ENCODE assay signal across 8 cellular contexts in the genomic region with DNA sequence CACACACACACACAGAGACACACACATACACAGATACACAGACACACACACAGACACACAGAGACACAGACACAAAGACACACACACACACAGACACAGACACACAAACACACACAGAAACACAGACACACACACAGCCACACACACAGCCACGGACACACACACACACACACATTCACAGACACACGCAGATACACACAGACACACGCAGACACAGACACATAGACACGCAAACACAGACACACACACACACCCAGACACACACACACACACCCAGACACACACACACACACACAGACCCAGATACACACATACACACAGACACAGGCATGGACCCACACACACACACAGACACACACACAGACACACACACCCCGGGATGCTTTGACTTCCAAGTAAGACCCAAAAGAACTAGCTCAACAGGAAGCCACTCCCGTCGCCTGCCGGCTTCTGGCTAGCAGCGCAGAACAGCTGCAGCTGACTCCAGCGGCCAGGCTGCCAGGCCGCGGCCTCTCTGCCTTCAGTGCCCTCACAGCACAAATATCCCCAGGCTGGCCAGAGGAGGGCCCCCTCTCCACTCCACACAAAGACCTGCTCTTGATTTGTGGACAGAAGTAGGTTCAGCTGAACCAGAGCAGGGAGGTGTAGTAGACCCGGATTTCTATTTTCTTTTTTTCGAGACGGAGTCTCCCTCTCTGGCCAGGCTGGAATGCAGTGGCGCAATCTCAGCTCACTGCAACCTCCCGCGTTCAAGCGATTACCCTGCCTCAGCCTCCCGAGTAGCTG. TPM values are rescaled to one million over a fixed set of nuclear protein-coding genes. Genes with fewer than 3 reads are reported as not detected.
A peak's percentile ranks its signal among the peaks of the same experiment; 100 is the strongest.
DNase-seq lines count a peak whose midpoint lies in the region; ATAC-seq and TF ChIP-seq lines count a peak whose summit lies in the region.

No MANE protein-coding gene starts in this region.

- no peak overlapping the region for H3K4me3 Mint-ChIP-seq in WTC11

- no peaks in the 10 kb centered on the region for H3K36me3 Mint-ChIP-seq in WTC11

- H3K9me3 Mint-ChIP-seq in WTC11: no peaks in the 10 kb centered on the region

- POLR2A ChIA-PET in WTC11 (lab: Charles Lee): interaction anchor here (0.7 to 2.1 kb wide), 9 partner anchors 9 to 64 kb away, joined by 3 to 12 read pairs (median 5); a partner anchor contains a TSS

- peak overlapping the region in 10 of 11 experiments; percentile 49 to 71 (median 65); a peak in 20 of 22 replicates for H3K27ac ChIP-seq in BLaER1 treated with 17β-estradiol and CSF1 and Interleukin-3, amounts not matched to agents 10 nM and 100 nM

- H3K27me3 ChIP-seq in BLaER1 treated with 17β-estradiol and CSF1 and Interleukin-3, amounts not matched to agents 10 nM and 100 nM: no peaks in the 10 kb centered on the region
- H3K27me3 ChIP-seq in HAP-1 (ENCODE audit: low read depth) (no peaks in the 10 kb centered on the region), kidney epithelial cell (ENCODE audit: control insufficient read depth, insufficient read depth, low read length) (no peaks in the 10 kb centered on the region)

- H3K27ac Mint-ChIP-seq in WTC11: no peak overlapping the region

- no peaks in the 10 kb centered on the region for H3K9me3 ChIP-seq in BLaER1 treated with 17β-estradiol and CSF1 and Interleukin-3, amounts not matched to agents 10 nM and 100 nM (replicated peaks in 1 of 11)
- no peaks in the 10 kb centered on the region for H3K9me3 ChIP-seq in HAP-1

- TF ChIP-seq CTCF in WTC11 (IDR thresholded peaks at IDR 0.05) (peak; percentile 68), kidney epithelial cell (IDR thresholded peaks at IDR 0.05; ENCODE audit: insufficient read depth, low read length, poor library complexity, severe bottlenecking) (peak; percentile 81)

- peak overlapping the region; percentile 21 to 66 (median 49); a peak in 20 of 22 replicates for H3K9ac ChIP-seq in BLaER1 treated with 17β-estradiol and CSF1 and Interleukin-3, amounts not matched to agents 10 nM and 100 nM

- H3K4me2 ChIP-seq in BLaER1 treated with 17β-estradiol and CSF1 and Interleukin-3, amounts not matched to agents 10 nM and 100 nM: peak overlapping the region; percentile 52 to 78 (median 71)

- no peak overlapping the region for H3K4me3 ChIP-seq in BLaER1 treated with 17β-estradiol and CSF1 and Interleukin-3, amounts not matched to agents 10 nM and 100 nM
- no peak overlapping the region for H3K4me3 ChIP-seq in HAP-1
- no peak overlapping the region for H3K4me3 ChIP-seq in kidney epithelial cell (ENCODE audit: low read depth, low read length)

- peaks cover 5% of the 10 kb centered on the region; the same call in 1 of the 2 replicates for H3K27me3 Mint-ChIP-seq in WTC11 (ENCODE audit: low read depth)

- in situ Hi-C loops in HAP-1 (cut with MboI; ENCODE audit: low sequenced_read_pairs): no loop called here

- DNase-seq in HAP-1 (ENCODE audit: low spot score in 2 of 2) (peak; percentile 73 to 87), NCI-H345 (lab: John Stamatoyannopoulos, UW) (peak; percentile 46), WTC11 (ENCODE audit: low spot score) (peak; percentile 90), kidney epithelial cell (ENCODE audit: low read depth) (peak; percentile 75)
- peak; percentile 69 for DNase-seq in central memory CD4-positive, alpha-beta T cell
- DNase-seq in stimulated activated CD4-positive, alpha-beta T cell treated with anti-CD3 and anti-CD28 coated beads, Interleukin-12 subunit alpha, Interleukin-12 subunit beta, amount 100 ng/mL, for 24 hours (ENCODE audit: low read depth in 2 of 2): peak; percentile 44 to 67

- CTCF ChIA-PET in WTC11 (lab: Charles Lee): interaction anchor here (0.6 to 2.7 kb wide), 51 partner anchors 9 to 342 kb away, joined by 3 to 49 read pairs (median 4); a partner anchor contains a TSS

- ATAC-seq in WTC11 (peak; percentile 94), HG03025 (IDR thresholded peaks at IDR 0.05; ENCODE audit: low FRiP score, unreplicated experiment) (no peak)

- H3K4me1 ChIP-seq in BLaER1 treated with 17β-estradiol and CSF1 and Interleukin-3, amounts not matched to agents 10 nM and 100 nM: peaks cover 18 to 31% (median 24%) of the 10 kb centered on the region in 10 experiments
- H3K4me1 ChIP-seq in HAP-1: no peaks in the 10 kb centered on the region

- H3K4me1 Mint-ChIP-seq in WTC11: peaks cover 10% of the 10 kb centered on the region

- no peaks in the 10 kb centered on the region for H4K20me1 ChIP-seq in BLaER1 treated with 17β-estradiol and CSF1 and Interleukin-3, amounts not matched to agents 10 nM and 100 nM

- no peaks in the 10 kb centered on the region for H3K36me3 ChIP-seq in BLaER1 treated with 17β-estradiol and CSF1 and Interleukin-3, amounts not matched to agents 10 nM and 100 nM
- H3K36me3 ChIP-seq in HAP-1 (replicated peaks) (no peaks in the 10 kb centered on the region), kidney epithelial cell (ENCODE audit: control insufficient read depth, insufficient read depth, low read length) (no peaks in the 10 kb centered on the region)

TF ChIP-seq in WTC11, 78 proteins besides CTCF, POLR2A, EP300 and RAD21 (continues in another document):
- peak; percentile 40; the same call in 1 of the 2 replicates for TF ChIP-seq NFE2L1 (CRISPR knock-in tag; IDR thresholded peaks at IDR 0.05)
- no peak for TF ChIP-seq NR1H2 (CRISPR knock-in tag; IDR thresholded peaks at IDR 0.05)
- TF ChIP-seq EMX1 (CRISPR knock-in tag; IDR thresholded peaks at IDR 0.05): no peak
- TF ChIP-seq, protein P1, sequence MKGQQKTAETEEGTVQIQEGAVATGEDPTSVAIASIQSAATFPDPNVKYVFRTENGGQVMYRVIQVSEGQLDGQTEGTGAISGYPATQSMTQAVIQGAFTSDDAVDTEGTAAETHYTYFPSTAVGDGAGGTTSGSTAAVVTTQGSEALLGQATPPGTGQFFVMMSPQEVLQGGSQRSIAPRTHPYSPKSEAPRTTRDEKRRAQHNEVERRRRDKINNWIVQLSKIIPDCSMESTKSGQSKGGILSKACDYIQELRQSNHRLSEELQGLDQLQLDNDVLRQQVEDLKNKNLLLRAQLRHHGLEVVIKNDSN (CRISPR knock-in tag; IDR thresholded peaks at IDR 0.05): no peak
- TF ChIP-seq FOXP1 (CRISPR knock-in tag; IDR thresholded peaks at IDR 0.05; ENCODE audit: borderline replicate concordance): no peak
- TF ChIP-seq ZNF121 (CRISPR knock-in tag; IDR thresholded peaks at IDR 0.05): 0 out of 2 replicates have a peak, but pooled peaks have one; percentile 34
- TF ChIP-seq JAZF1 (CRISPR knock-in tag; IDR thresholded peaks at IDR 0.05): no peak
- TF ChIP-seq ZNF396 (CRISPR knock-in tag; IDR thresholded peaks at IDR 0.05; ENCODE audit: borderline replicate concordance): no peak
- TF ChIP-seq SP1 (CRISPR knock-in tag; conservative IDR thresholded peaks at IDR 0.05): 0 out of 2 replicates have a peak, but pooled peaks have one; percentile 15
- TF ChIP-seq, protein P2, sequence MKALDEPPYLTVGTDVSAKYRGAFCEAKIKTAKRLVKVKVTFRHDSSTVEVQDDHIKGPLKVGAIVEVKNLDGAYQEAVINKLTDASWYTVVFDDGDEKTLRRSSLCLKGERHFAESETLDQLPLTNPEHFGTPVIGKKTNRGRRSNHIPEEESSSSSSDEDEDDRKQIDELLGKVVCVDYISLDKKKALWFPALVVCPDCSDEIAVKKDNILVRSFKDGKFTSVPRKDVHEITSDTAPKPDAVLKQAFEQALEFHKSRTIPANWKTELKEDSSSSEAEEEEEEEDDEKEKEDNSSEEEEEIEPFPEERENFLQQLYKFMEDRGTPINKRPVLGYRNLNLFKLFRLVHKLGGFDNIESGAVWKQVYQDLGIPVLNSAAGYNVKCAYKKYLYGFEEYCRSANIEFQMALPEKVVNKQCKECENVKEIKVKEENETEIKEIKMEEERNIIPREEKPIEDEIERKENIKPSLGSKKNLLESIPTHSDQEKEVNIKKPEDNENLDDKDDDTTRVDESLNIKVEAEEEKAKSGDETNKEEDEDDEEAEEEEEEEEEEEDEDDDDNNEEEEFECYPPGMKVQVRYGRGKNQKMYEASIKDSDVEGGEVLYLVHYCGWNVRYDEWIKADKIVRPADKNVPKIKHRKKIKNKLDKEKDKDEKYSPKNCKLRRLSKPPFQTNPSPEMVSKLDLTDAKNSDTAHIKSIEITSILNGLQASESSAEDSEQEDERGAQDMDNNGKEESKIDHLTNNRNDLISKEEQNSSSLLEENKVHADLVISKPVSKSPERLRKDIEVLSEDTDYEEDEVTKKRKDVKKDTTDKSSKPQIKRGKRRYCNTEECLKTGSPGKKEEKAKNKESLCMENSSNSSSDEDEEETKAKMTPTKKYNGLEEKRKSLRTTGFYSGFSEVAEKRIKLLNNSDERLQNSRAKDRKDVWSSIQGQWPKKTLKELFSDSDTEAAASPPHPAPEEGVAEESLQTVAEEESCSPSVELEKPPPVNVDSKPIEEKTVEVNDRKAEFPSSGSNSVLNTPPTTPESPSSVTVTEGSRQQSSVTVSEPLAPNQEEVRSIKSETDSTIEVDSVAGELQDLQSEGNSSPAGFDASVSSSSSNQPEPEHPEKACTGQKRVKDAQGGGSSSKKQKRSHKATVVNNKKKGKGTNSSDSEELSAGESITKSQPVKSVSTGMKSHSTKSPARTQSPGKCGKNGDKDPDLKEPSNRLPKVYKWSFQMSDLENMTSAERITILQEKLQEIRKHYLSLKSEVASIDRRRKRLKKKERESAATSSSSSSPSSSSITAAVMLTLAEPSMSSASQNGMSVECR (CRISPR knock-in tag; IDR thresholded peaks at IDR 0.05; ENCODE audit: borderline replicate concordance): no peak
- no peak for TF ChIP-seq SMAD3 (CRISPR knock-in tag; IDR thresholded peaks at IDR 0.05; ENCODE audit: borderline replicate concordance)
- TF ChIP-seq, protein P3, sequence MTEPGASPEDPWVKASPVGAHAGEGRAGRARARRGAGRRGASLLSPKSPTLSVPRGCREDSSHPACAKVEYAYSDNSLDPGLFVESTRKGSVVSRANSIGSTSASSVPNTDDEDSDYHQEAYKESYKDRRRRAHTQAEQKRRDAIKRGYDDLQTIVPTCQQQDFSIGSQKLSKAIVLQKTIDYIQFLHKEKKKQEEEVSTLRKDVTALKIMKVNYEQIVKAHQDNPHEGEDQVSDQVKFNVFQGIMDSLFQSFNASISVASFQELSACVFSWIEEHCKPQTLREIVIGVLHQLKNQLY (CRISPR knock-in tag; IDR thresholded peaks at IDR 0.05): no peak
- TF ChIP-seq ESRRA (CRISPR knock-in tag; IDR thresholded peaks at IDR 0.05; ENCODE audit: borderline replicate concordance): no peak

RNA-seq across cellular contexts. Expression of a gene that starts 6.0 kb away (rescaled TPM):
- total RNA-seq in WTC11 (2021) (0.64 to 0.78 TPM (median 0.70 TPM) in 3 replicates), kidney epithelial cell (2.0 and 2.7 TPM in 2 replicates)

RNA-seq across cellular contexts. Expression of a gene that starts 9.6 kb away (rescaled TPM):
- total RNA-seq in WTC11 (2021) (8.2 to 8.7 TPM (median 8.7 TPM) in 3 replicates), kidney epithelial cell (2.3 and 4.4 TPM in 2 replicates)

RNA-seq across cellular contexts. Expression of a gene that starts 23.2 kb away (rescaled TPM):
- not detected in 3 replicates for total RNA-seq in WTC11 (2021)
- not detected in 2 replicates for total RNA-seq in kidney epithelial cell

RNA-seq across cellular contexts. Expression of a gene that starts 30.9 kb away (rescaled TPM):
- total RNA-seq in WTC11 (2021): 73.7 to 83.3 TPM (median 76.8 TPM) in 3 replicates
- 37.2 and 44.7 TPM in 2 replicates for total RNA-seq in kidney epithelial cell

RNA-seq across cellular contexts. Expression of a gene that starts 31.2 kb away (rescaled TPM):
- total RNA-seq in WTC11 (2021) (121 to 143 TPM (median 122 TPM) in 3 replicates), kidney epithelial cell (44.1 and 66.0 TPM in 2 replicates)
